Comparison of ENCODE assay signal across 8 cellular contexts in genomic region chr2:11583840-11584529, GRCh38. TPM values are rescaled to one million over a fixed set of nuclear protein-coding genes. Genes with fewer than 3 reads are reported as not detected.
DNase-seq lines count a peak whose midpoint lies in the region; ATAC-seq and TF ChIP-seq lines count a peak whose summit lies in the region.

No MANE protein-coding gene starts in this region.

- H3K36me3 ChIP-seq in endodermal cell (ENCODE audit: control insufficient read depth, insufficient read depth, low read length) (peaks cover 94% of the 10 kb centered on the region), mucosa of rectum (ENCODE audit: control insufficient read depth in 2 of 2, insufficient read depth in 2 of 2, low read length in 2 of 2) (no peaks in the 10 kb centered on the region)

- peak; percentile 96 for TF ChIP-seq CTCF in endodermal cell (conservative IDR thresholded peaks at IDR 0.05)

- H3K4me3 Mint-ChIP-seq in activated CD4-positive, alpha-beta memory T cell treated with anti-CD3 and anti-CD28 coated beads for 36 hours = no peak overlapping the region
- H3K4me3 Mint-ChIP-seq in endodermal cell = no peak overlapping the region

- H3K27me3 ChIP-seq in endodermal cell (ENCODE audit: control insufficient read depth, insufficient read depth, low read length, poor library complexity, severe bottlenecking) (no peaks in the 10 kb centered on the region), mucosa of rectum (ENCODE audit: control insufficient read depth in 2 of 2, insufficient read depth in 2 of 2, low read length in 2 of 2) (no peaks in the 10 kb centered on the region)

- no peak overlapping the region for H3K4me3 ChIP-seq in endodermal cell (ENCODE audit: low read length)
- no peak overlapping the region for H3K4me3 ChIP-seq in mucosa of rectum (ENCODE audit: low read length in 2 of 2)

- no peaks in the 10 kb centered on the region for H3K36me3 Mint-ChIP-seq in activated CD4-positive, alpha-beta memory T cell treated with anti-CD3 and anti-CD28 coated beads for 36 hours
- H3K36me3 Mint-ChIP-seq in endodermal cell (ENCODE audit: low read depth) = peaks cover 59% of the 10 kb centered on the region

- H3K9me3 Mint-ChIP-seq in activated CD4-positive, alpha-beta memory T cell treated with anti-CD3 and anti-CD28 coated beads for 36 hours = no peaks in the 10 kb centered on the region
- H3K9me3 Mint-ChIP-seq in endodermal cell = no peaks in the 10 kb centered on the region

- peaks cover 11% of the 10 kb centered on the region for H3K4me1 Mint-ChIP-seq in activated CD4-positive, alpha-beta memory T cell treated with anti-CD3 and anti-CD28 coated beads for 36 hours (ENCODE audit: low read depth)
- peaks cover 32% of the 10 kb centered on the region for H3K4me1 Mint-ChIP-seq in endodermal cell

- intact Hi-C loops in activated CD4-positive, alpha-beta memory T cell treated with anti-CD3 and anti-CD28 coated beads for 36 hours (cut with micrococcal nuclease) = loop anchor here (1.0 to 10.0 kb wide), 8 partner anchors 98 to 752 kb away; partner anchors contain the start of genes E2F6 and ROCK2

- H3K27ac Mint-ChIP-seq in activated CD4-positive, alpha-beta memory T cell treated with anti-CD3 and anti-CD28 coated beads for 36 hours = no peak overlapping the region
- peak overlapping the region; percentile 64 for H3K27ac Mint-ChIP-seq in endodermal cell

- H3K9me3 ChIP-seq in endodermal cell (ENCODE audit: control insufficient read depth, low read length) (no peaks in the 10 kb centered on the region), mucosa of rectum (ENCODE audit: control insufficient read depth in 2 of 2, low read length in 2 of 2) (no peaks in the 10 kb centered on the region)

- DNase-seq in C1 segment of cervical spinal cord (lab: John Stamatoyannopoulos, UW) (peak in 12 of 14 donors; percentile 13 to 75 (median 45)), NCI-H82 (lab: John Stamatoyannopoulos, UW) (peak; percentile 78), endodermal cell (peak; percentile 89)
- peak; percentile 95 for DNase-seq in activated CD4-positive, alpha-beta memory T cell treated with anti-CD3 and anti-CD28 coated beads for 36 hours
- peak; percentile 54 to 68 for DNase-seq in stimulated activated CD8-positive, alpha-beta memory T cell treated with anti-CD3 and anti-CD28 coated beads, Interleukin-4, amount 100 ng/mL, for 4 hours (ENCODE audit: low read depth in 2 of 2, low spot score in 1 of 2)

- H3K9ac ChIP-seq in endodermal cell (ENCODE audit: extremely low read depth, low read length, poor library complexity, severe bottlenecking) = no peak overlapping the region
- H3K9ac ChIP-seq in mucosa of rectum (ENCODE audit: low read depth in 1 of 2, low read length in 2 of 2) = no peak overlapping the region

- H3K27ac ChIP-seq in endodermal cell (ENCODE audit: low read depth, low read length) (no peak overlapping the region), mucosa of rectum (ENCODE audit: low read depth in 2 of 2, low read length in 2 of 2) (peak overlapping the region; percentile 19 to 32)

- peaks cover 3% of the 10 kb centered on the region for H3K4me1 ChIP-seq in endodermal cell (ENCODE audit: control insufficient read depth, insufficient read depth, low read length)
- no peaks in the 10 kb centered on the region for H3K4me1 ChIP-seq in mucosa of rectum (ENCODE audit: control insufficient read depth in 2 of 2, insufficient read depth in 2 of 2, low read length in 2 of 2)

- CTCF ChIA-PET in activated CD4-positive, alpha-beta memory T cell treated with anti-CD3 and anti-CD28 coated beads for 36 hours (lab: Charles Lee) = interaction anchor here (0.6 to 8.5 kb wide), 48 partner anchors 9 to 752 kb away, joined by 3 to 234 read pairs (median 4); partner anchors contain the start of gene E2F6

- 71 to 77% methylated on average over 6 to 14 of the region's 14 CpGs for WGBS in endodermal cell (ENCODE audit: insufficient coverage in 1 of 2, insufficient read length in 1 of 2), 2 experiments

- POLR2A ChIA-PET in activated CD4-positive, alpha-beta memory T cell treated with anti-CD3 and anti-CD28 coated beads for 36 hours (lab: Charles Lee) = interaction anchor here (1.1 kb wide), 1 partner anchor 118 kb away, joined by 6 read pairs; the partner anchor contains the start of gene E2F6

- H3K27me3 Mint-ChIP-seq in activated CD4-positive, alpha-beta memory T cell treated with anti-CD3 and anti-CD28 coated beads for 36 hours = peaks cover 19% of the 10 kb centered on the region
- no peaks in the 10 kb centered on the region for H3K27me3 Mint-ChIP-seq in endodermal cell (ENCODE audit: insufficient read depth)

- ATAC-seq in GM19035 (IDR thresholded peaks at IDR 0.05; ENCODE audit: unreplicated experiment) = peak; percentile 79
- peak; percentile 87 for ATAC-seq in HG03354 (IDR thresholded peaks at IDR 0.05; ENCODE audit: poor library complexity, severe bottlenecking, unreplicated experiment)

RNA-seq across cellular contexts. Expression of gene GREB1, which starts 50.1 kb away (rescaled TPM):
- under 1 TPM; 0.29 to 0.81 TPM for total RNA-seq in activated CD4-positive, alpha-beta memory T cell treated with anti-CD3 and anti-CD28 coated beads for 36 hours
- total RNA-seq in endodermal cell = 100 to 1,000 TPM in 1 of 2 donors, 10 to 100 TPM in 1; 86.4 to 106 TPM
- polyA plus RNA-seq in endodermal cell (2013, experiment 1 of 2) = 37.0 TPM
- polyA plus RNA-seq in endodermal cell (2013, experiment 2 of 2) = 37.3 TPM

Comparison
In these comparisons a context has a peak if more than half of its experiments do, and no peak if none do; other contexts are left out.
1. DNase-seq: peak in every context shown above with its lines; median percentile 95 in activated CD4-positive, alpha-beta memory T cell treated with anti-CD3 and anti-CD28 coated beads for 36 hours; 89 in endodermal cell; 78 in NCI-H82; 61 in stimulated activated CD8-positive, alpha-beta memory T cell treated with anti-CD3 and anti-CD28 coated beads, Interleukin-4, amount 100 ng/mL, for 4 hours; 45 in C1 segment of cervical spinal cord.
2. RNA of gene GREB1, which starts 50.1 kb away (total RNA-seq): 86.4 to 106 TPM in endodermal cell; 0.29 to 0.81 TPM in activated CD4-positive, alpha-beta memory T cell treated with anti-CD3 and anti-CD28 coated beads for 36 hours; every median in the first group is over 10 times any median in the second.